ENCODE assay signal across 1 cellular context in genomic region chr19:22882797-22883196, GRCh38.
TF ChIP-seq lines count a peak whose summit lies in the region.

No MANE protein-coding gene starts in this region.

TF ChIP-seq in IMR-90, 13 proteins besides CTCF, POLR2A, EP300 and RAD21 (continued from another document):
- no peak for TF ChIP-seq RCOR1 (IDR thresholded peaks at IDR 0.05; ENCODE audit: insufficient replicate concordance, low read length)
- TF ChIP-seq BHLHE40 (IDR thresholded peaks at IDR 0.05; ENCODE audit: low read depth, low read length), result no peak
- no peak for TF ChIP-seq RFX5 (IDR thresholded peaks at IDR 0.05; ENCODE audit: low read depth, low read length)
- no peak for TF ChIP-seq NFE2L2 (IDR thresholded peaks at IDR 0.05; ENCODE audit: low read depth, low read length)
- TF ChIP-seq ELK1 (IDR thresholded peaks at IDR 0.05; ENCODE audit: borderline replicate concordance, low read depth, low read length), result no peak
- no peak for TF ChIP-seq MXI1 (IDR thresholded peaks at IDR 0.05; ENCODE audit: borderline replicate concordance, low read depth, low read length)
- TF ChIP-seq CEBPB (IDR thresholded peaks at IDR 0.05; ENCODE audit: low read depth, low read length), result no peak
